Comparison of ENCODE assay signal across 11 cellular contexts in genomic region chr11:16806791-16807190, GRCh38.
DNase-seq lines count a peak whose midpoint lies in the region; ATAC-seq and TF ChIP-seq lines count a peak whose summit lies in the region.
"Had no signal": no experiment of that assay in that cellular context is flagged by ENCODE, and none has a peak within 500 bp of the region (broad histone marks: within the 10 kb centered on the region; RNA-seq: fewer than 3 reads in every experiment).

No MANE protein-coding gene starts in this region.

- no peaks in the 10 kb centered on the region for H3K27me3 Mint-ChIP-seq in CD4-positive, alpha-beta T cell
- H3K27me3 Mint-ChIP-seq: activated B cell treated with CpG ODN at 0.5 μM for 24 hours, memory B cell had no signal

- H3K4me1 ChIP-seq in PC-9 (replicated peaks; ENCODE audit: insufficient read depth), result peaks cover 46% of the 10 kb centered on the region

- H3K9me3 ChIP-seq in PC-9 (ENCODE audit: insufficient read depth, low read depth), result no peaks in the 10 kb centered on the region
- no peaks in the 10 kb centered on the region for H3K9me3 ChIP-seq in CD4-positive, alpha-beta T cell (ENCODE audit: control insufficient read depth, low read length)

- H3K27ac Mint-ChIP-seq in CD4-positive, alpha-beta T cell, result no peak overlapping the region
- H3K27ac Mint-ChIP-seq: activated B cell treated with CpG ODN at 0.5 μM for 24 hours, memory B cell had no signal

- no peaks in the 10 kb centered on the region for H3K79me2 ChIP-seq in PC-9 (ENCODE audit: low read depth)

- no peaks in the 10 kb centered on the region for H4K20me1 ChIP-seq in PC-9 (ENCODE audit: insufficient read depth)

- H3K9me2 ChIP-seq in PC-9 (ENCODE audit: insufficient read depth), result no peaks in the 10 kb centered on the region

- CTCF ChIA-PET in PC-9 (lab: Charles Lee), result interaction anchor here (0.7 kb wide), 1 partner anchor 262 kb away, joined by 6 read pairs; no protein-coding TSS in a partner anchor
- CTCF ChIA-PET in CD4-positive, alpha-beta T cell (lab: Charles Lee), result no interaction called here

- peak overlapping the region; percentile 74 for H3K4me2 ChIP-seq in PC-9

- intact Hi-C loops in PC-9 (cut with micrococcal nuclease; ENCODE audit: unreplicated experiment) (no loop called here), posterior vena cava (cut with DNase I) (no loop called here), left colon (cut with DNase I, micrococcal nuclease) (no loop called here)
- intact Hi-C loops in CD4-positive, alpha-beta T cell (cut with DNase I, micrococcal nuclease), result no loop called here

- DNase-seq in DMS79 (lab: John Stamatoyannopoulos, UW) (peak; percentile 19), PC-9 (peak in 1 of 2 experiments; percentile 74), fibroblast of mammary gland (ENCODE audit: low read depth) (peak; percentile 69), posterior vena cava (ENCODE audit: low spot score) (peak; percentile 87), EL (no peak), left colon (no peak)
- DNase-seq in CD4-positive, alpha-beta T cell, result no peak
- DNase-seq: activated B cell treated with CpG ODN at 0.5 μM for 24 hours, COR-L47 had no signal

- H2AFZ ChIP-seq in PC-9, result no peak overlapping the region

- peaks cover 29% of the 10 kb centered on the region for H3F3A ChIP-seq in PC-9 (ENCODE audit: insufficient read depth, low read depth)

- no peak for TF ChIP-seq CTCF in PC-9 (conservative IDR thresholded peaks at IDR 0.05)
- no peak for TF ChIP-seq CTCF in fibroblast of mammary gland (conservative IDR thresholded peaks at IDR 0.05; ENCODE audit: control insufficient read depth, insufficient read depth, low read depth, low read length)
- no peak for TF ChIP-seq CTCF in CD4-positive, alpha-beta T cell (IDR thresholded peaks at IDR 0.05)

- no peaks in the 10 kb centered on the region for H3K4me1 Mint-ChIP-seq in CD4-positive, alpha-beta T cell (ENCODE audit: low read depth)
- H3K4me1 Mint-ChIP-seq: activated B cell treated with CpG ODN at 0.5 μM for 24 hours had no signal

- no peaks in the 10 kb centered on the region for H3K36me3 Mint-ChIP-seq in CD4-positive, alpha-beta T cell (ENCODE audit: low read depth)
- H3K36me3 Mint-ChIP-seq: memory B cell had no signal

- no peak overlapping the region for H3K4me3 Mint-ChIP-seq in CD4-positive, alpha-beta T cell
- H3K4me3 Mint-ChIP-seq: activated B cell treated with CpG ODN at 0.5 μM for 24 hours, memory B cell had no signal

- ATAC-seq in HG03196 (IDR thresholded peaks at IDR 0.05; ENCODE audit: unreplicated experiment) (no peak), left colon (no peak)
- no peak for ATAC-seq in CD4-positive, alpha-beta T cell (ENCODE audit: poor library complexity)

- POLR2A ChIA-PET in PC-9 (lab: Charles Lee; ENCODE audit: unreplicated experiment), result no interaction called here
- POLR2A ChIA-PET in CD4-positive, alpha-beta T cell (lab: Charles Lee), result no interaction called here

- no peaks in the 10 kb centered on the region for H3K36me3 ChIP-seq in PC-9 (ENCODE audit: low read depth)

- H3K4me3 ChIP-seq in PC-9, result peak overlapping the region; percentile 22; the same call in 1 of the 2 replicates
- no peak overlapping the region for H3K4me3 ChIP-seq in fibroblast of mammary gland (ENCODE audit: control insufficient read depth, low read depth, low read length)

- peak overlapping the region; percentile 69 for H3K27ac ChIP-seq in PC-9
- H3K27ac ChIP-seq in CD4-positive, alpha-beta T cell (ENCODE audit: low read depth, low read length), result no peak overlapping the region

- no peaks in the 10 kb centered on the region for H3K27me3 ChIP-seq in PC-9 (ENCODE audit: insufficient read depth, low read depth)
- H3K27me3 ChIP-seq in CD4-positive, alpha-beta T cell (ENCODE audit: control insufficient read depth, insufficient read depth, low read length), result no peaks in the 10 kb centered on the region

- BruUV-seq in PC-9 (replicated peaks; lab: Mats Ljungman, UMichigan), result no TSS peak

- H3K9me3 Mint-ChIP-seq in CD4-positive, alpha-beta T cell, result no peaks in the 10 kb centered on the region
- H3K9me3 Mint-ChIP-seq: activated B cell treated with CpG ODN at 0.5 μM for 24 hours, memory B cell had no signal

Comparison
In these comparisons a context has a peak if more than half of its experiments do, and no peak if none do; other contexts are left out.
1. DNase-seq: peak in DMS79 (single experiment), fibroblast of mammary gland (single experiment) and posterior vena cava (single experiment); none in CD4-positive, alpha-beta T cell (0 of 10), EL (single experiment) and left colon (0 of 2).